Comparison of ENCODE assay signal across 3 cellular contexts in the genomic region with DNA sequence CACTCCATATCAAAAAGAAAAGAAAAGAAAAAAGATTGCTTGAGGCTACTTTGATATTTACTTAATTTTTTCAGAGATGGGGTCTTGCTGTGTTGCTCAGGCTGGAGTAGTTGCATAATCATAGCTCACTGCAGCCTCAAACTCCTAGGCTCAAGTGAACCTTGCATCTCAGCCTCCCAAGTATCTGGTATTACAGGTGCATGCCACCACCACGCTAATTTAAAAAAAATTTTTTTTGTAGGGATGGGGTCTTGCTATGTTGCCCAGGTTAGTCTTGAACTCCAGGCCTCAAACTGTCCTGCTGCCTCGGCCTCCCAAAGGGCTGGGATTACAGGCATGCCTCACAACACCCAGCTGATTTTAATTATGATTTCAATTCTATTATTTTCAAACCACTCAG.
A peak's percentile ranks its signal among the peaks of the same experiment; 100 is the strongest.
TF ChIP-seq lines count a peak whose summit lies in the region.

No MANE protein-coding gene starts in this region.

TF ChIP-seq in HEK293, 187 proteins besides CTCF, POLR2A, EP300 and RAD21:
- no peak for TF ChIP-seq GFI1B (tag by site-specific recombination; IDR thresholded peaks at IDR 0.05)
- TF ChIP-seq ZNF121 (tag by site-specific recombination; IDR thresholded peaks at IDR 0.05): peak; percentile 88
TF ChIP-seq in HEK293: peak in this region for 1.

TF ChIP-seq in WTC11, 78 proteins besides CTCF, POLR2A, EP300 and RAD21:
- TF ChIP-seq ZNF671 (CRISPR knock-in tag; IDR thresholded peaks at IDR 0.05) (no peak), JUN (CRISPR knock-in tag; IDR thresholded peaks at IDR 0.05) (no peak), MXD4 (CRISPR knock-in tag; IDR thresholded peaks at IDR 0.05; ENCODE audit: borderline replicate concordance) (no peak), FOXJ3 (CRISPR knock-in tag; IDR thresholded peaks at IDR 0.05; ENCODE audit: borderline replicate concordance) (no peak), GTF2I (CRISPR knock-in tag; conservative IDR thresholded peaks at IDR 0.05) (peak; percentile 72; the same call in 1 of the 2 replicates), FOXP1 (CRISPR knock-in tag; IDR thresholded peaks at IDR 0.05; ENCODE audit: borderline replicate concordance) (no peak), NFYB (CRISPR knock-in tag; conservative IDR thresholded peaks at IDR 0.05; ENCODE audit: low read depth) (no peak), ZNF121 (CRISPR knock-in tag; IDR thresholded peaks at IDR 0.05) (peak; percentile 95)
- TF ChIP-seq, protein P1, sequence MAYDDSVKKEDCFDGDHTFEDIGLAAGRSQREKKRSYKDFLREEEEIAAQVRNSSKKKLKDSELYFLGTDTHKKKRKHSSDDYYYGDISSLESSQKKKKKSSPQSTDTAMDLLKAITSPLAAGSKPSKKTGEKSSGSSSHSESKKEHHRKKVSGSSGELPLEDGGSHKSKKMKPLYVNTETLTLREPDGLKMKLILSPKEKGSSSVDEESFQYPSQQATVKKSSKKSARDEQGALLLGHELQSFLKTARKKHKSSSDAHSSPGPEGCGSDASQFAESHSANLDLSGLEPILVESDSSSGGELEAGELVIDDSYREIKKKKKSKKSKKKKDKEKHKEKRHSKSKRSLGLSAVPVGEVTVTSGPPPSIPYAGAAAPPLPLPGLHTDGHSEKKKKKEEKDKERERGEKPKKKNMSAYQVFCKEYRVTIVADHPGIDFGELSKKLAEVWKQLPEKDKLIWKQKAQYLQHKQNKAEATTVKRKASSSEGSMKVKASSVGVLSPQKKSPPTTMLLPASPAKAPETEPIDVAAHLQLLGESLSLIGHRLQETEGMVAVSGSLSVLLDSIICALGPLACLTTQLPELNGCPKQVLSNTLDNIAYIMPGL (CRISPR knock-in tag; IDR thresholded peaks at IDR 0.05): no peak
- TF ChIP-seq, protein P2, sequence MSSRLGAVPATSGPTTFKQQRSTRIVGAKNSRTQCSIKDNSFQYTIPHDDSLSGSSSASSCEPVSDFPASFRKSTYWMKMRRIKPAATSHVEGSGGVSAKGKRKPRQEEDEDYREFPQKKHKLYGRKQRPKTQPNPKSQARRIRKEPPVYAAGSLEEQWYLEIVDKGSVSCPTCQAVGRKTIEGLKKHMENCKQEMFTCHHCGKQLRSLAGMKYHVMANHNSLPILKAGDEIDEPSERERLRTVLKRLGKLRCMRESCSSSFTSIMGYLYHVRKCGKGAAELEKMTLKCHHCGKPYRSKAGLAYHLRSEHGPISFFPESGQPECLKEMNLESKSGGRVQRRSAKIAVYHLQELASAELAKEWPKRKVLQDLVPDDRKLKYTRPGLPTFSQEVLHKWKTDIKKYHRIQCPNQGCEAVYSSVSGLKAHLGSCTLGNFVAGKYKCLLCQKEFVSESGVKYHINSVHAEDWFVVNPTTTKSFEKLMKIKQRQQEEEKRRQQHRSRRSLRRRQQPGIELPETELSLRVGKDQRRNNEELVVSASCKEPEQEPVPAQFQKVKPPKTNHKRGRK (CRISPR knock-in tag; IDR thresholded peaks at IDR 0.05; ENCODE audit: borderline replicate concordance): no peak
- TF ChIP-seq, protein P3, sequence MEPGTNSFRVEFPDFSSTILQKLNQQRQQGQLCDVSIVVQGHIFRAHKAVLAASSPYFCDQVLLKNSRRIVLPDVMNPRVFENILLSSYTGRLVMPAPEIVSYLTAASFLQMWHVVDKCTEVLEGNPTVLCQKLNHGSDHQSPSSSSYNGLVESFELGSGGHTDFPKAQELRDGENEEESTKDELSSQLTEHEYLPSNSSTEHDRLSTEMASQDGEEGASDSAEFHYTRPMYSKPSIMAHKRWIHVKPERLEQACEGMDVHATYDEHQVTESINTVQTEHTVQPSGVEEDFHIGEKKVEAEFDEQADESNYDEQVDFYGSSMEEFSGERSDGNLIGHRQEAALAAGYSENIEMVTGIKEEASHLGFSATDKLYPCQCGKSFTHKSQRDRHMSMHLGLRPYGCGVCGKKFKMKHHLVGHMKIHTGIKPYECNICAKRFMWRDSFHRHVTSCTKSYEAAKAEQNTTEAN (CRISPR knock-in tag; IDR thresholded peaks at IDR 0.05): no peak
- TF ChIP-seq, protein P4, sequence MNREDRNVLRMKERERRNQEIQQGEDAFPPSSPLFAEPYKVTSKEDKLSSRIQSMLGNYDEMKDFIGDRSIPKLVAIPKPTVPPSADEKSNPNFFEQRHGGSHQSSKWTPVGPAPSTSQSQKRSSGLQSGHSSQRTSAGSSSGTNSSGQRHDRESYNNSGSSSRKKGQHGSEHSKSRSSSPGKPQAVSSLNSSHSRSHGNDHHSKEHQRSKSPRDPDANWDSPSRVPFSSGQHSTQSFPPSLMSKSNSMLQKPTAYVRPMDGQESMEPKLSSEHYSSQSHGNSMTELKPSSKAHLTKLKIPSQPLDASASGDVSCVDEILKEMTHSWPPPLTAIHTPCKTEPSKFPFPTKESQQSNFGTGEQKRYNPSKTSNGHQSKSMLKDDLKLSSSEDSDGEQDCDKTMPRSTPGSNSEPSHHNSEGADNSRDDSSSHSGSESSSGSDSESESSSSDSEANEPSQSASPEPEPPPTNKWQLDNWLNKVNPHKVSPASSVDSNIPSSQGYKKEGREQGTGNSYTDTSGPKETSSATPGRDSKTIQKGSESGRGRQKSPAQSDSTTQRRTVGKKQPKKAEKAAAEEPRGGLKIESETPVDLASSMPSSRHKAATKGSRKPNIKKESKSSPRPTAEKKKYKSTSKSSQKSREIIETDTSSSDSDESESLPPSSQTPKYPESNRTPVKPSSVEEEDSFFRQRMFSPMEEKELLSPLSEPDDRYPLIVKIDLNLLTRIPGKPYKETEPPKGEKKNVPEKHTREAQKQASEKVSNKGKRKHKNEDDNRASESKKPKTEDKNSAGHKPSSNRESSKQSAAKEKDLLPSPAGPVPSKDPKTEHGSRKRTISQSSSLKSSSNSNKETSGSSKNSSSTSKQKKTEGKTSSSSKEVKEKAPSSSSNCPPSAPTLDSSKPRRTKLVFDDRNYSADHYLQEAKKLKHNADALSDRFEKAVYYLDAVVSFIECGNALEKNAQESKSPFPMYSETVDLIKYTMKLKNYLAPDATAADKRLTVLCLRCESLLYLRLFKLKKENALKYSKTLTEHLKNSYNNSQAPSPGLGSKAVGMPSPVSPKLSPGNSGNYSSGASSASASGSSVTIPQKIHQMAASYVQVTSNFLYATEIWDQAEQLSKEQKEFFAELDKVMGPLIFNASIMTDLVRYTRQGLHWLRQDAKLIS (CRISPR knock-in tag; IDR thresholded peaks at IDR 0.05; ENCODE audit: borderline replicate concordance): no peak

TF ChIP-seq in H1, 55 proteins besides CTCF, POLR2A, EP300 and RAD21:
- TF ChIP-seq JUND (IDR thresholded peaks at IDR 0.05; ENCODE audit: low read length) (no peak), KDM1A (IDR thresholded peaks at IDR 0.05; ENCODE audit: borderline replicate concordance, low read length) (peak; percentile 90), SP2 (IDR thresholded peaks at IDR 0.05; ENCODE audit: low read length) (no peak), SP4 (IDR thresholded peaks at IDR 0.05; ENCODE audit: low read length) (no peak), ASH2L (IDR thresholded peaks at IDR 0.05; ENCODE audit: low read length) (no peak)
